8 cellular contexts compared by ENCODE assay signal in the genomic region with DNA sequence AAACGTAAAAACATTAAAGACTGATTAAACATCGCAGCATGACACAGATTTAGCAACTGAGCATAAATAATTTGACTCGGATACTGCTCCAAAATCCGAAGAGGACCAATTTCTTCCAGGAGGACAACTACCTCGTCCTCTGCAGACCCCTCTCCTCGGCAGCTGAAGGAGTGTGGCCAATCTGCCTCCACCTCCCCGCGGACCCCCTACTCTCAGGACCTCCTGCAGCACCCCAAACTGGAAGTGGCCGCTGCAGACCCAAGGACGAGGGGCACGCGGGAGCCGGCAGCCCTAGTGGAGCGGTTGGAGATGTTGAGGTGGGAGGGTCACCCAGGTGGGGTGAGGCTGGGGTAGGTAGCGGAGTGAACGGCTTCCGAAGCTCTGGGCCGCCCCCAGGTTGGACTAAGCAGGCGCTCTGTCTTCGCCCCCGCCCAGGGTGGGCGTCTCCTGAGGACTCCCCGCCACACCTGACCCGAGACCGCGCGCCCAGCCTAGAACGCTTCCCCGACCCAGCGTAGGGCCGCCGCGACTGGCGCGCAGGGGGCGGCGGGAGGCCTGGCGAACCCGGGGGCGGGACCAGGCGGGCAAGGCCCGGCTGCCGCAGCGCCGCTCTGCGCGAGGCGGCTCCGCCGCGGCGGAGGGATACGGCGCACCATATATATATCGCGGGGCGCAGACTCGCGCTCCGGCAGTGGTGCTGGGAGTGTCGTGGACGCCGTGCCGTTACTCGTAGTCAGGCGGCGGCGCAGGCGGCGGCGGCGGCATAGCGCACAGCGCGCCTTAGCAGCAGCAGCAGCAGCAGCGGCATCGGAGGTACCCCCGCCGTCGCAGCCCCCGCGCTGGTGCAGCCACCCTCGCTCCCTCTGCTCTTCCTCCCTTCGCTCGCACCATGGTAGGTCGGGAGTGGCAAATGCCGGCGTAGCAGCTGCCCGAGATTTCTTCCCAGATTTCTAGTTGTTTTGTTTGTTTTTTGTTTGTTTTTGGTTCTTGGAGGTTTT. TPM values are rescaled to one million over a fixed set of nuclear protein-coding genes. Genes with fewer than 3 reads are reported as not detected.
DNase-seq lines count a peak whose midpoint lies in the region; ATAC-seq and TF ChIP-seq lines count a peak whose summit lies in the region.

A gene (plus strand): TSS at position 688 of the 998 bp plus-strand sequence. CDS start 202 bp downstream, at position 890.

- no peaks in the 10 kb centered on the region for H3K27me3 ChIP-seq in right atrium auricular region
- H3K27me3 ChIP-seq in uterus, result peaks cover 0 to 3% of the 10 kb centered on the region in 2 donors

- H3K36me3 ChIP-seq in right atrium auricular region, result peaks cover 18% of the 10 kb centered on the region
- H3K36me3 ChIP-seq in uterus, result no peaks in the 10 kb centered on the region

- peak within 1 kb of the TSS; percentile 77 to 98 for H3K4me3 ChIP-seq in right atrium auricular region
- H3K4me3 ChIP-seq in uterus, result peak within 1 kb of the TSS; percentile 93 to 98

- ATAC-seq in HG02763 (IDR thresholded peaks at IDR 0.05; ENCODE audit: unreplicated experiment), result peak; percentile 68

- intact Hi-C loops in uterus (cut with DNase I; ENCODE audit: low total_unique reads), result loop anchor here (10.0 kb wide), 1 partner anchor 358 kb away; no protein-coding TSS in a partner anchor

- TF ChIP-seq POLR2A in uterus (IDR thresholded peaks at IDR 0.05), result peak; percentile 99 to 100

- no peaks in the 10 kb centered on the region for H3K9me3 ChIP-seq in right atrium auricular region
- no peaks in the 10 kb centered on the region for H3K9me3 ChIP-seq in uterus

- TF ChIP-seq CTCF in GM13976 (IDR thresholded peaks at IDR 0.05; ENCODE audit: borderline replicate concordance, control extremely low read depth, extremely low read depth, insufficient read depth, missing control alignments) (no peak), right atrium auricular region (IDR thresholded peaks at IDR 0.05) (no peak), uterus (IDR thresholded peaks at IDR 0.05) (peak in 3 of 4 experiments; percentile 21 to 56 (median 27))

- H3K4me1 ChIP-seq in right atrium auricular region (peaks cover 0 to 39% of the 10 kb centered on the region in 2 donors), uterus (no peaks in the 10 kb centered on the region)

- peak within 1 kb of the TSS; percentile 93 for H3K27ac ChIP-seq in angular gyrus (ENCODE audit: low read depth, low read length)
- peak within 1 kb of the TSS; percentile 87 to 93 for H3K27ac ChIP-seq in right atrium auricular region
- H3K27ac ChIP-seq in uterus, result peak within 1 kb of the TSS; percentile 90 to 95

- in situ Hi-C loops in GM13976 (cut with MboI; ENCODE audit: low sequenced_read_pairs, unreplicated experiment), result no loop called here

- DNase-seq in GM13976 (ENCODE audit: low spot score) (peak; percentile 95), NCI-H1436 (lab: John Stamatoyannopoulos, UW) (peak; percentile 89), T-helper 2 cell (peak; percentile 91 to 99 (median 97)), right atrium auricular region (ENCODE audit: low spot score) (peak; percentile 92), putamen (ENCODE audit: low spot score) (peak; percentile 91), uterus (peak; percentile 92 to 96)

RNA-seq across cellular contexts. Expression of the gene that starts here (rescaled TPM):
- total RNA-seq in right atrium auricular region (100 to 1,000 TPM; 409 to 443 TPM), uterus (100 to 1,000 TPM; 155 to 248 (median 201) TPM)

Comparison
In these comparisons a context has a peak if more than half of its experiments do, and no peak if none do; other contexts are left out.
1. Peak in every context shown above with its lines: DNase-seq, ATAC-seq, H3K4me3 ChIP-seq and H3K27ac ChIP-seq.
2. CTCF ChIP-seq: peak in uterus (3 of 4); none in GM13976 (single experiment) and right atrium auricular region (0 of 2).